In the genomic region with DNA sequence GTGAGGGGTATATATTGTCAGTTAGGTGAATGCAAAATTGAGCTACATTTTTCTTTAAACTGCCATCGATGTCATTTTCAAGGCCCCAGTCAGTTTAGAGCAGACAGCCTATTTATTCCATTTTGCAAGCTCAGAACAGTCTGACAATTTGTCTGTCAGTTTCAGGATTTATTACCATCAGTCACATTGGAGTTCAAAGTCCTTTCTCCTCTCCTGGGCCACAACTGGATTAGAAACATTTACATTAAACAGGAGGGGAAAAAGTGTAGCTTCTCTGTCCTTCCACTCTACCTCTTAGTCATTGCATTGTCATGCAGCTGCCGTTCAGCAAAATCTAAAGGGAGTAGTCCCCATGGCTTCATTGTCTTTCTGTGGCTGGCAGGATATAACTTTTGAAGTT, we compare ENCODE assay signal across 34 cellular contexts. TPM values are rescaled to one million over a fixed set of nuclear protein-coding genes. Genes with fewer than 3 reads are reported as not detected.
DNase-seq lines count a peak whose midpoint lies in the region; ATAC-seq, FAIRE-seq and TF ChIP-seq lines count a peak whose summit lies in the region.
"Had no signal": no experiment of that assay in that cellular context is flagged by ENCODE, and none has a peak within 500 bp of the region (broad histone marks: within the 10 kb centered on the region; RNA-seq: fewer than 3 reads in every experiment).

No MANE protein-coding gene starts in this region.

- WGBS in HepG2 (ENCODE audit: low lambda C conversion rate), result 0% methylated on average over 2 of the region's 2 CpGs
- WGBS in right lobe of liver (ENCODE audit: insufficient coverage, low coverage, low lambda C conversion rate, missing lambda C conversion rate), result 46% methylated on average over 2 of the region's 2 CpGs

- FAIRE-seq in HepG2 (lab: Jason Lieb, UNC) (no peak), D721Med (lab: Jason Lieb, UNC) (no peak)
- FAIRE-seq: endothelial cell of umbilical vein had no signal

- no peaks in the 10 kb centered on the region for H3K36me3 Mint-ChIP-seq in nephron (ENCODE audit: low read depth)

- DNase-seq in HepG2 (ENCODE audit: low spot score), result peak; percentile 80
- DNase-seq in right lobe of liver, result no peak
- DNase-seq in colonic mucosa, result peak; percentile 46
- DNase-seq in activated CD4-positive, alpha-beta T cell treated with anti-CD3 and anti-CD28 coated beads, Interleukin-2, amount 50 U/mL, for 1 hour, result no peak
- DNase-seq in D721Med (ENCODE audit: insufficient read length, low spot score), result no peak
- DNase-seq: 8988T; activated CD4-positive, alpha-beta T cell treated with anti-CD3 and anti-CD28 coated beads for 4 hours; activated effector memory CD4-positive, alpha-beta T cell treated with Interleukin-2 at 50 U/mL for 16 hours; activated T-cell treated with anti-CD3 and anti-CD28 coated beads, Interleukin-2, amount 50 U/mL, for 1 hour; anterior cingulate cortex; Calu3; left ventricle myocardium inferior; mesenchymal stem cell; NCI-H1417; NCI-H2081; NCI-H345; NCI-H774; nucleus accumbens; RPMI8226; stimulated activated CD4-positive, alpha-beta T cell treated with anti-CD3 and anti-CD28 coated beads, Interleukin-4, amount 100 ng/mL, for 4 hours; T1000; WERI-Rb-1 had no signal

- TF ChIP-seq POLR2A in HepG2 (IDR thresholded peaks at IDR 0.05; ENCODE audit: insufficient read depth in 1 of 2, low read depth in 2 of 2, low read length in 2 of 2), result no peak
- TF ChIP-seq POLR2A in right lobe of liver (IDR thresholded peaks at IDR 0.05), result no peak

- H4K20me1 ChIP-seq in HepG2 (ENCODE audit: insufficient read depth, low read length), result no peaks in the 10 kb centered on the region

- peaks cover 25% of the 10 kb centered on the region for H3K4me1 ChIP-seq in HepG2 (ENCODE audit: insufficient read depth, low read length)
- peaks cover 0 to 8% (median 2%) of the 10 kb centered on the region in 4 donors for H3K4me1 ChIP-seq in right lobe of liver
- peaks cover 8% of the 10 kb centered on the region for H3K4me1 ChIP-seq in colonic mucosa

- peaks cover 8% of the 10 kb centered on the region for H3K27me3 Mint-ChIP-seq in nephron (ENCODE audit: low read depth)

- H3K9me3 ChIP-seq in HepG2 (ENCODE audit: low read length) (no peaks in the 10 kb centered on the region), right lobe of liver (no peaks in the 10 kb centered on the region), colonic mucosa (no peaks in the 10 kb centered on the region)
- H3K9me3 ChIP-seq: breast epithelium, left ventricle myocardium inferior, SJSA1, tibial nerve had no signal

- CTCF ChIA-PET in HepG2 (lab: Yijun Ruan, JAX; ENCODE audit: low intra/inter-chr PET ratio, low total read pairs), result no interaction called here

- in situ Hi-C loops in HepG2 (cut with HindIII; ENCODE audit: extremely low pct_ligation_motif_present, low pct_unique_long_range_greater_than_20kb), result no loop called here

- no peak for TF ChIP-seq EP300 in HepG2 (IDR thresholded peaks at IDR 0.05; ENCODE audit: low read depth in 2 of 2, low read length in 2 of 2)
- no peak for TF ChIP-seq EP300 in HepG2 (CRISPR knock-in tag; IDR thresholded peaks at IDR 0.05; ENCODE audit: borderline replicate concordance)

- BruUV-seq in HepG2 (replicated peaks; lab: Mats Ljungman, UMichigan), result no TSS peak

- no peaks in the 10 kb centered on the region for H3K9me3 Mint-ChIP-seq in nephron

- H3K27me3 ChIP-seq in HepG2 (ENCODE audit: control insufficient read depth in 1 of 2, insufficient read depth in 2 of 2, low read length in 2 of 2) (peaks cover 0 to 5% of the 10 kb centered on the region in 2 experiments; a peak in 1 of 5 replicates), right lobe of liver (no peaks in the 10 kb centered on the region), colonic mucosa (no peaks in the 10 kb centered on the region)
- H3K27me3 ChIP-seq: breast epithelium, SJSA1, tibial nerve had no signal

- no peak; the same call in 2 of the 3 replicates for ATAC-seq in HepG2
- ATAC-seq in right lobe of liver, result no peak
- ATAC-seq in HG02840 (IDR thresholded peaks at IDR 0.05; ENCODE audit: low FRiP score, unreplicated experiment), result no peak
- ATAC-seq in GM21825 (IDR thresholded peaks at IDR 0.05; ENCODE audit: unreplicated experiment), result no peak
- ATAC-seq: sciatic nerve had no signal

- H3K4me3 ChIP-seq in HepG2 (replicated peaks in 1 of 3; ENCODE audit: insufficient read depth in 1 of 3, low read depth in 2 of 3, low read length in 3 of 3), result no peak overlapping the region
- H3K4me3 ChIP-seq in right lobe of liver, result no peak overlapping the region
- H3K4me3 ChIP-seq in colonic mucosa, result no peak overlapping the region
- H3K4me3 ChIP-seq: breast epithelium, left ventricle myocardium inferior, SJSA1, tibial nerve had no signal

- TF ChIP-seq RAD21 in HepG2 (CRISPR knock-in tag; IDR thresholded peaks at IDR 0.05), result no peak

- H3K36me3 ChIP-seq in HepG2 (replicated peaks in 1 of 2; ENCODE audit: control insufficient read depth in 1 of 2, insufficient read depth in 2 of 2, low read length in 2 of 2) (no peaks in the 10 kb centered on the region), right lobe of liver (no peaks in the 10 kb centered on the region), colonic mucosa (no peaks in the 10 kb centered on the region)
- H3K36me3 ChIP-seq: breast epithelium, left ventricle myocardium inferior, tibial nerve, WERI-Rb-1 had no signal

- peaks cover 13% of the 10 kb centered on the region for H3K79me2 ChIP-seq in HepG2 (ENCODE audit: insufficient read depth, low read length)

- intact Hi-C loops in HepG2 (cut with micrococcal nuclease; ENCODE audit: unreplicated experiment), result loop anchor here (10.0 kb wide), 1 partner anchor 399 kb away; no protein-coding TSS in a partner anchor
- intact Hi-C loops in right lobe of liver (cut with DNase I), result no loop called here
- intact Hi-C loops in colonic mucosa (cut with DNase I), result no loop called here

- H2AFZ ChIP-seq in HepG2 (ENCODE audit: low read length), result peak overlapping the region; percentile 15

- POLR2A ChIA-PET in HepG2 (lab: Yijun Ruan, JAX), result no interaction called here

- H3K4me3 Mint-ChIP-seq in nephron, result no peak overlapping the region
- H3K4me3 Mint-ChIP-seq: activated naive CD8-positive, alpha-beta T cell had no signal

- peak overlapping the region; percentile 50 for H3K4me2 ChIP-seq in HepG2 (ENCODE audit: low read depth, low read length)
- H3K4me2 ChIP-seq: KMS-11 had no signal

- H3K27ac ChIP-seq in HepG2 (ENCODE audit: extremely low read length, insufficient read depth, low read length), result peak overlapping the region; percentile 31
- no peak overlapping the region for H3K27ac ChIP-seq in right lobe of liver
- H3K27ac ChIP-seq in colonic mucosa, result peak overlapping the region; percentile 70
- H3K27ac ChIP-seq: breast epithelium, KMS-11, left ventricle myocardium inferior, SJSA1, tibial nerve, WERI-Rb-1 had no signal

- peaks cover 21% of the 10 kb centered on the region for H3K4me1 Mint-ChIP-seq in nephron

- peak overlapping the region; percentile 46 to 58 (median 53) for H3K27ac Mint-ChIP-seq in nephron
- H3K27ac Mint-ChIP-seq: activated naive CD8-positive, alpha-beta T cell; progenitor cell of endocrine pancreas had no signal

- H3K9ac ChIP-seq in HepG2 (ENCODE audit: insufficient read depth, low read depth, low read length), result no peak overlapping the region
- no peak overlapping the region for H3K9ac ChIP-seq in colonic mucosa (ENCODE audit: low read depth in 2 of 2, low read length in 2 of 2)
- H3K9ac ChIP-seq: KMS-11 had no signal

- TF ChIP-seq CTCF in HepG2 (CRISPR knock-in tag; IDR thresholded peaks at IDR 0.05) (no peak), right lobe of liver (IDR thresholded peaks at IDR 0.05) (no peak), colonic mucosa (IDR thresholded peaks at IDR 0.05) (no peak), nephron (IDR thresholded peaks at IDR 0.05; ENCODE audit: unreplicated experiment in 3 of 3) (no peak), D721Med (IDR thresholded peaks at IDR 0.05; ENCODE audit: insufficient read depth, missing control alignments) (no peak)

RNA-seq across cellular contexts. Expression of gene GHITM, which starts 3.5 kb away (rescaled TPM):
- total RNA-seq in HepG2 (2016; rRNA removed; fragmentation: Illumina TruSeq; extraction: Trizol) (212 and 345 TPM in 2 replicates), right lobe of liver (100 to 1,000 TPM; 133 to 231 (median 166) TPM), colonic mucosa (100 to 1,000 TPM; 284 to 404 TPM)
- total RNA-seq in HepG2 (2016; cell fraction: cytosol; rRNA removed; fragmentation: Illumina TruSeq; extraction: Trizol; ENCODE audit: low read depth), result 30.2 and 31.6 TPM in 2 replicates
- total RNA-seq in HepG2 (2016; cell fraction: insoluble cytoplasmic fraction; rRNA removed; fragmentation: Illumina TruSeq; extraction: Trizol), result 217 and 359 TPM in 2 replicates
- total RNA-seq in HepG2 (2016; cell fraction: membrane; rRNA removed; fragmentation: Illumina TruSeq; extraction: Trizol), result 71.3 and 73.2 TPM in 2 replicates
- 76.0 and 76.6 TPM in 2 replicates for total RNA-seq in HepG2 (2016; cell fraction: nucleus; rRNA removed; fragmentation: Illumina TruSeq; extraction: Trizol)
- 145 and 163 TPM in 2 replicates for polyA plus RNA-seq in HepG2 (2011; rRNA removed)
- 120 and 156 TPM in 2 replicates for polyA plus RNA-seq in HepG2 (2011; cell fraction: cytosol; rRNA removed)
- 20.6 and 30.6 TPM in 2 replicates for polyA plus RNA-seq in HepG2 (2011; cell fraction: nucleus; rRNA removed)
- 147 and 173 TPM in 2 replicates for polyA plus RNA-seq in HepG2 (2012)
- polyA plus RNA-seq in HepG2 (2016; cell fraction: cytosol; fragmentation: Illumina TruSeq; extraction: Trizol; ENCODE audit: low read depth), result 26.7 and 30.1 TPM in 2 replicates
- 287 and 340 TPM in 2 replicates for polyA plus RNA-seq in HepG2 (2016; cell fraction: insoluble cytoplasmic fraction; fragmentation: Illumina TruSeq; extraction: Trizol; ENCODE audit: low read depth)
- 47.9 and 49.3 TPM in 2 replicates for polyA plus RNA-seq in HepG2 (2016; cell fraction: membrane; fragmentation: Illumina TruSeq; extraction: Trizol; ENCODE audit: low read depth)
- polyA plus RNA-seq in HepG2 (2016; cell fraction: nucleus; fragmentation: Illumina TruSeq; extraction: Trizol; ENCODE audit: insufficient read depth, low read depth), result 94.0 TPM in 2 replicates
- 155 and 222 TPM in 2 replicates for polyA minus RNA-seq in HepG2 (2011; rRNA and poly(A)+ RNA removed; ENCODE audit: low replicate concordance)
- polyA minus RNA-seq in HepG2 (2011; cell fraction: cytosol; rRNA and poly(A)+ RNA removed), result 64.6 and 69.6 TPM in 2 replicates
- 31.3 and 40.3 TPM in 2 replicates for polyA minus RNA-seq in HepG2 (2011; cell fraction: nucleus; rRNA and poly(A)+ RNA removed)

RNA-seq across cellular contexts. Expression of gene GPR15LG, which starts 37.8 kb away (rescaled TPM):
- not detected in 2 replicates for total RNA-seq in HepG2 (2016; rRNA removed; fragmentation: Illumina TruSeq; extraction: Trizol)
- total RNA-seq in HepG2 (2016; cell fraction: cytosol; rRNA removed; fragmentation: Illumina TruSeq; extraction: Trizol; ENCODE audit: low read depth), result not detected in 2 replicates
- not detected in 2 replicates for total RNA-seq in HepG2 (2016; cell fraction: insoluble cytoplasmic fraction; rRNA removed; fragmentation: Illumina TruSeq; extraction: Trizol)
- total RNA-seq in HepG2 (2016; cell fraction: membrane; rRNA removed; fragmentation: Illumina TruSeq; extraction: Trizol), result not detected in 2 replicates
- total RNA-seq in HepG2 (2016; cell fraction: nucleus; rRNA removed; fragmentation: Illumina TruSeq; extraction: Trizol), result not detected in 2 replicates
- polyA plus RNA-seq in HepG2 (2011; rRNA removed), result not detected in 2 replicates
- not detected in 2 replicates for polyA plus RNA-seq in HepG2 (2011; cell fraction: cytosol; rRNA removed)
- polyA plus RNA-seq in HepG2 (2011; cell fraction: nucleus; rRNA removed), result not detected in 2 replicates
- not detected in 2 replicates for polyA plus RNA-seq in HepG2 (2012)
- not detected in 2 replicates for polyA plus RNA-seq in HepG2 (2016; cell fraction: cytosol; fragmentation: Illumina TruSeq; extraction: Trizol; ENCODE audit: low read depth)
- polyA plus RNA-seq in HepG2 (2016; cell fraction: insoluble cytoplasmic fraction; fragmentation: Illumina TruSeq; extraction: Trizol; ENCODE audit: low read depth), result not detected in 2 replicates
- polyA plus RNA-seq in HepG2 (2016; cell fraction: membrane; fragmentation: Illumina TruSeq; extraction: Trizol; ENCODE audit: low read depth), result not detected in 2 replicates
- not detected in 2 replicates for polyA plus RNA-seq in HepG2 (2016; cell fraction: nucleus; fragmentation: Illumina TruSeq; extraction: Trizol; ENCODE audit: insufficient read depth, low read depth)
- not detected in 2 replicates for polyA minus RNA-seq in HepG2 (2011; rRNA and poly(A)+ RNA removed; ENCODE audit: low replicate concordance)
- not detected in 2 replicates for polyA minus RNA-seq in HepG2 (2011; cell fraction: cytosol; rRNA and poly(A)+ RNA removed)
- polyA minus RNA-seq in HepG2 (2011; cell fraction: nucleus; rRNA and poly(A)+ RNA removed), result not detected in 2 replicates
- not detected for total RNA-seq in right lobe of liver
- total RNA-seq in colonic mucosa, result 100 to 1,000 TPM; 515 to 560 TPM
- total RNA-seq: Calu3, endothelial cell of umbilical vein, left ventricle myocardium inferior, myocyte, progenitor cell of endocrine pancreas, sciatic nerve, SJSA1, tibial nerve had no signal
- polyA plus RNA-seq: endothelial cell of umbilical vein had no signal

RNA-seq across cellular contexts. Expression of gene CDHR1, which starts 58.5 kb away (rescaled TPM):
- 0.04 TPM in 1 of 2 replicates, not detected in the other for total RNA-seq in HepG2 (2016; rRNA removed; fragmentation: Illumina TruSeq; extraction: Trizol)
- not detected in 2 replicates for total RNA-seq in HepG2 (2016; cell fraction: cytosol; rRNA removed; fragmentation: Illumina TruSeq; extraction: Trizol; ENCODE audit: low read depth)
- 0.02 TPM in 1 of 2 replicates, not detected in the other for total RNA-seq in HepG2 (2016; cell fraction: insoluble cytoplasmic fraction; rRNA removed; fragmentation: Illumina TruSeq; extraction: Trizol)
- not detected in 2 replicates for total RNA-seq in HepG2 (2016; cell fraction: membrane; rRNA removed; fragmentation: Illumina TruSeq; extraction: Trizol)
- total RNA-seq in HepG2 (2016; cell fraction: nucleus; rRNA removed; fragmentation: Illumina TruSeq; extraction: Trizol), result not detected in 2 replicates
- 0.01 and 0.09 TPM in 2 replicates for polyA plus RNA-seq in HepG2 (2011; rRNA removed)
- 0.04 TPM in 1 of 2 replicates, not detected in the other for polyA plus RNA-seq in HepG2 (2011; cell fraction: cytosol; rRNA removed)
- polyA plus RNA-seq in HepG2 (2011; cell fraction: nucleus; rRNA removed), result 0.14 and 0.34 TPM in 2 replicates
- polyA plus RNA-seq in HepG2 (2012), result 0.05 TPM in 1 of 2 replicates, not detected in the other
- not detected in 2 replicates for polyA plus RNA-seq in HepG2 (2016; cell fraction: cytosol; fragmentation: Illumina TruSeq; extraction: Trizol; ENCODE audit: low read depth)
- polyA plus RNA-seq in HepG2 (2016; cell fraction: insoluble cytoplasmic fraction; fragmentation: Illumina TruSeq; extraction: Trizol; ENCODE audit: low read depth), result not detected in 2 replicates
- polyA plus RNA-seq in HepG2 (2016; cell fraction: membrane; fragmentation: Illumina TruSeq; extraction: Trizol; ENCODE audit: low read depth), result not detected in 2 replicates
- 0.23 TPM in 1 of 2 replicates, not detected in the other for polyA plus RNA-seq in HepG2 (2016; cell fraction: nucleus; fragmentation: Illumina TruSeq; extraction: Trizol; ENCODE audit: insufficient read depth, low read depth)
- not detected in 2 replicates for polyA minus RNA-seq in HepG2 (2011; rRNA and poly(A)+ RNA removed; ENCODE audit: low replicate concordance)
- polyA minus RNA-seq in HepG2 (2011; cell fraction: cytosol; rRNA and poly(A)+ RNA removed), result not detected in 2 replicates
- 0.64 TPM in 1 of 2 replicates, not detected in the other for polyA minus RNA-seq in HepG2 (2011; cell fraction: nucleus; rRNA and poly(A)+ RNA removed)
- total RNA-seq in right lobe of liver, result under 1 TPM in 5 of 6 experiments, not detected in 1; 0.09 to 0.42 (median 0.19) TPM
- 100 to 1,000 TPM in 1 of 2 donors, 10 to 100 TPM in 1; 99.3 to 105 TPM for total RNA-seq in colonic mucosa
- total RNA-seq: Calu3 had no signal

Comparison
In these comparisons a context has a peak if more than half of its experiments do, and no peak if none do; other contexts are left out.
1. DNase-seq: peak in HepG2 (single experiment) and colonic mucosa (single experiment); none in right lobe of liver (0 of 3), activated CD4-positive, alpha-beta T cell treated with anti-CD3 and anti-CD28 coated beads, Interleukin-2, amount 50 U/mL, for 1 hour (single experiment) and D721Med (single experiment).
2. H3K27ac ChIP-seq: peak in HepG2 (single experiment) and colonic mucosa (single experiment); none in right lobe of liver (0 of 3).
3. RNA of gene GPR15LG, which starts 37.8 kb away (total RNA-seq): 515 to 560 TPM in colonic mucosa; not detected in HepG2 and not detected in right lobe of liver; every median in the first group is over 100 times any median in the second.
4. RNA of gene CDHR1, which starts 58.5 kb away (total RNA-seq): 99.3 to 105 TPM in colonic mucosa; 0.09 to 0.42 TPM in right lobe of liver and 0.02 to 0.04 TPM in HepG2; every median in the first group is over 10 times any median in the second.